ENCODE assay signal across 1 cellular context in the genomic region with DNA sequence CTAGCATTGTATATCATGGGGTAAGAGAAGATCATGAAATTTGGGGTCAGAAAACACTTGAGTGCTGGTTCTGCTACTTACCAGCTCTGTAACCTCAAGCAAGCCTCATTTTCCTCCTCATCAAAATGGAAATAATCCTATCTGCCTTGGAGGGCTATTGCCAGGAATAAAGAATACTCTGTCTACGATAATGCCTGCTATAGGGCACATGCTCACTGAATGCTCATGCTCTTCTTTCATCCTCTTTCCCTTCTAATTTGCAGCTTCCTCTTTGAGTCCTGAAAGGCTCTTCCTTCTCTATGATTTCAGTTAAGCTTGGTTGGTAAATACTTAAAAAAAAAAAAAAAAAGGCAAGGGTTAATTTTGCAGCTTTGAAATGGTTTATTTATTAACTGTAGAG.
TF ChIP-seq lines count a peak whose summit lies in the region.

No MANE protein-coding gene starts in this region.

TF ChIP-seq in H1, 55 proteins besides CTCF, POLR2A, EP300 and RAD21:
- TF ChIP-seq USF2 (IDR thresholded peaks at IDR 0.05; ENCODE audit: low read length) (no peak), CREB1 (IDR thresholded peaks at IDR 0.05) (no peak), POLR2AphosphoS5 (IDR thresholded peaks at IDR 0.05; ENCODE audit: low read depth, low read length) (no peak), ZNF274 (IDR thresholded peaks at IDR 0.05; ENCODE audit: borderline replicate concordance, extremely low read depth, low read length) (no peak), TAF1 (IDR thresholded peaks at IDR 0.05; ENCODE audit: low read depth, low read length) (no peak), EGR1 (IDR thresholded peaks at IDR 0.05; ENCODE audit: borderline replicate concordance, low read depth, low read length) (no peak), CEBPB (IDR thresholded peaks at IDR 0.05; ENCODE audit: low read depth, low read length) (no peak), POU5F1 (IDR thresholded peaks at IDR 0.05; ENCODE audit: low read depth, low read length) (no peak), JUN (IDR thresholded peaks at IDR 0.05; ENCODE audit: low read depth, low read length) (no peak), PHF8 (conservative IDR thresholded peaks at IDR 0.05; ENCODE audit: low read depth, low read length) (no peak), ASH2L (IDR thresholded peaks at IDR 0.05; ENCODE audit: low read length) (no peak), FOSL1 (IDR thresholded peaks at IDR 0.05; ENCODE audit: insufficient read depth, low read depth, low read length) (no peak), NANOG (IDR thresholded peaks at IDR 0.05; ENCODE audit: insufficient read depth, low read depth, low read length, poor library complexity, severe bottlenecking) (no peak)
